ENCODE assay signal across 15 cellular contexts in the genomic region with DNA sequence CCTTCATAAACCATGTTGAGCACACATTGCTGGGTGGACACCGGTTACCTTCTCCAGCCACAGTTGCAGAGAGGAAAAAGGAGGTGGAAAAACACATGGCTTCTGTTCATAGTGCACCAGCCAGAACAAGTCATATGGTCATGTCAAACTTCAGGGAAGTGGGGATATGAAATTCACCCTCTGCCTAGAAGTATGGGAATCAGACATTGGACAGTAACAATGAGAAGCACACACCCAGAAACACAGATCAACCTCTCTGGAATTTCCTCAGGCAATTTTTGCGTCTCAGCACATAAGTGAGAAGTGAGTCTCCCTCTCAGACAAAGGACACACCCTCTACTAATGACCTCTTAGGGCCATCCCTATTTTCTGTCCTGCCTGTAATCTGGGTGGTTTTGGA.
DNase-seq lines count a peak whose midpoint lies in the region; ATAC-seq and TF ChIP-seq lines count a peak whose summit lies in the region.
"Had no signal": no experiment of that assay in that cellular context is flagged by ENCODE, and none has a peak within 500 bp of the region (broad histone marks: within the 10 kb centered on the region; RNA-seq: fewer than 3 reads in every experiment).

No MANE protein-coding gene starts in this region.

- no peak overlapping the region for H3K4me3 Mint-ChIP-seq in naive thymus-derived CD4-positive, alpha-beta T cell
- H3K4me3 Mint-ChIP-seq: IgD-negative memory B cell had no signal

- H3K9me3 Mint-ChIP-seq in naive thymus-derived CD4-positive, alpha-beta T cell = peaks cover 0 to 15% (median 0%) of the 10 kb centered on the region in 11 donors

- H3K4me3 ChIP-seq in cardiac fibroblast (replicated peaks in 1 of 2; ENCODE audit: low read depth in 2 of 2, low read length in 2 of 2) = no peak overlapping the region
- no peak overlapping the region for H3K4me3 ChIP-seq in naive thymus-derived CD4-positive, alpha-beta T cell (ENCODE audit: low read length)
- H3K4me3 ChIP-seq: left ventricle myocardium inferior had no signal

- DNase-seq in A172 (ENCODE audit: low spot score) (peak; percentile 62), HT1080 (ENCODE audit: low read depth) (peak; percentile 81), cardiac fibroblast (ENCODE audit: low read depth in 2 of 2) (peak; percentile 69 to 88), kidney tubule cell (ENCODE audit: low spot score) (peak; percentile 95), HuH-7.5 (ENCODE audit: low spot score) (no peak)
- no peak for DNase-seq in stimulated activated CD4-positive, alpha-beta T cell treated with anti-CD3 and anti-CD28 coated beads, Interleukin-2, amount 100 ng/mL, for 24 hours
- no peak for DNase-seq in naive thymus-derived CD4-positive, alpha-beta T cell
- DNase-seq in activated CD4-positive, alpha-beta T cell treated with anti-CD3 and anti-CD28 coated beads for 1 hour = no peak
- DNase-seq: activated T-cell treated with anti-CD3 and anti-CD28 coated beads, Interleukin-2, amount 50 U/mL, for 1 hour; aorta; left ventricle myocardium inferior; NCI-H2081 treated with DMSO at 0.1 percent for 48 hours; stimulated activated naive CD4-positive, alpha-beta T cell treated with Interleukin-2 at 50 U/mL for 16 hours; WERI-Rb-1 had no signal

- no peaks in the 10 kb centered on the region for H3K9me3 ChIP-seq in naive thymus-derived CD4-positive, alpha-beta T cell (ENCODE audit: control insufficient read depth in 2 of 3, low read length in 3 of 3)
- H3K9me3 ChIP-seq: left ventricle myocardium inferior had no signal

- no peak overlapping the region for H3K27ac Mint-ChIP-seq in naive thymus-derived CD4-positive, alpha-beta T cell
- H3K27ac Mint-ChIP-seq: IgD-negative memory B cell had no signal

- intact Hi-C loops in naive thymus-derived CD4-positive, alpha-beta T cell (cut with micrococcal nuclease) = no loop called here

- no peaks in the 10 kb centered on the region for H3K4me1 ChIP-seq in naive thymus-derived CD4-positive, alpha-beta T cell (ENCODE audit: control insufficient read depth in 2 of 2, insufficient read depth in 2 of 2, low read length in 2 of 2)

- TF ChIP-seq CTCF in cardiac fibroblast (IDR thresholded peaks at IDR 0.05; ENCODE audit: low read depth, low read length) = no peak

- POLR2A ChIA-PET in naive thymus-derived CD4-positive, alpha-beta T cell (lab: Charles Lee) = no interaction called here

- H3K27ac ChIP-seq in naive thymus-derived CD4-positive, alpha-beta T cell (ENCODE audit: low read depth, low read length) = no peak overlapping the region
- H3K27ac ChIP-seq: left ventricle myocardium inferior, WERI-Rb-1 had no signal

- ATAC-seq in naive thymus-derived CD4-positive, alpha-beta T cell = no peak

- H3K36me3 Mint-ChIP-seq in naive thymus-derived CD4-positive, alpha-beta T cell = peaks cover 0 to 13% (median 0%) of the 10 kb centered on the region in 5 donors
- H3K36me3 Mint-ChIP-seq: IgD-negative memory B cell had no signal

- peaks cover 7 to 26% (median 14%) of the 10 kb centered on the region in 5 donors for H3K27me3 Mint-ChIP-seq in naive thymus-derived CD4-positive, alpha-beta T cell

- H3K27me3 ChIP-seq in naive thymus-derived CD4-positive, alpha-beta T cell (ENCODE audit: control insufficient read depth in 2 of 2, insufficient read depth in 2 of 2, low read length in 2 of 2) = no peaks in the 10 kb centered on the region

- CTCF ChIA-PET in naive thymus-derived CD4-positive, alpha-beta T cell (lab: Charles Lee) = no interaction called here

- no peaks in the 10 kb centered on the region for H3K36me3 ChIP-seq in naive thymus-derived CD4-positive, alpha-beta T cell (ENCODE audit: control insufficient read depth in 2 of 3, insufficient read depth in 3 of 3, low read length in 3 of 3)
- H3K36me3 ChIP-seq: left ventricle myocardium inferior, WERI-Rb-1 had no signal

- peaks cover 0 to 28% (median 12%) of the 10 kb centered on the region in 7 donors for H3K4me1 Mint-ChIP-seq in naive thymus-derived CD4-positive, alpha-beta T cell

Comparison
In these comparisons a context has a peak if more than half of its experiments do, and no peak if none do; other contexts are left out.
1. DNase-seq: peak in A172 (single experiment), HT1080 (single experiment), cardiac fibroblast (2 of 2) and kidney tubule cell (single experiment); none in HuH-7.5 (single experiment), stimulated activated CD4-positive, alpha-beta T cell treated with anti-CD3 and anti-CD28 coated beads, Interleukin-2, amount 100 ng/mL, for 24 hours (0 of 2), naive thymus-derived CD4-positive, alpha-beta T cell (0 of 9) and activated CD4-positive, alpha-beta T cell treated with anti-CD3 and anti-CD28 coated beads for 1 hour (single experiment).